Comparison of ENCODE assay signal across 27 cellular contexts in genomic region chr2:128343459-128343858, GRCh38. TPM values are rescaled to one million over a fixed set of nuclear protein-coding genes. Genes with fewer than 3 reads are reported as not detected.
DNase-seq lines count a peak whose midpoint lies in the region; ATAC-seq, FAIRE-seq and TF ChIP-seq lines count a peak whose summit lies in the region.
"Had no signal": no experiment of that assay in that cellular context is flagged by ENCODE, and none has a peak within 500 bp of the region (broad histone marks: within the 10 kb centered on the region; RNA-seq: fewer than 3 reads in every experiment).

No MANE protein-coding gene starts in this region.

- no peak for TF ChIP-seq CTCF in HepG2 (CRISPR knock-in tag; IDR thresholded peaks at IDR 0.05)
- no peak for TF ChIP-seq CTCF in right lobe of liver (IDR thresholded peaks at IDR 0.05)
- TF ChIP-seq CTCF in endodermal cell (conservative IDR thresholded peaks at IDR 0.05), result no peak

- H3K36me3 ChIP-seq in HepG2 (replicated peaks in 1 of 2; ENCODE audit: control insufficient read depth in 1 of 2, insufficient read depth in 2 of 2, low read length in 2 of 2) (no peaks in the 10 kb centered on the region), right lobe of liver (no peaks in the 10 kb centered on the region), endodermal cell (ENCODE audit: control insufficient read depth, insufficient read depth, low read length) (no peaks in the 10 kb centered on the region)
- H3K36me3 ChIP-seq: BE2C, BLaER1 had no signal

- TF ChIP-seq POLR2A in HepG2 (IDR thresholded peaks at IDR 0.05; ENCODE audit: insufficient read depth in 1 of 2, low read depth in 2 of 2, low read length in 2 of 2), result no peak
- TF ChIP-seq POLR2A in right lobe of liver (IDR thresholded peaks at IDR 0.05), result no peak

- no peak overlapping the region for H3K4me3 Mint-ChIP-seq in endodermal cell
- H3K4me3 Mint-ChIP-seq: CD14-positive monocyte; CD4-positive, alpha-beta memory T cell; CD4-positive, CD25-positive, alpha-beta regulatory T cell; CD8-positive, alpha-beta memory T cell had no signal

- H3K27ac ChIP-seq in HepG2 (ENCODE audit: extremely low read length, insufficient read depth, low read length) (no peak overlapping the region), right lobe of liver (no peak overlapping the region), endodermal cell (ENCODE audit: low read depth, low read length) (no peak overlapping the region)
- H3K27ac ChIP-seq: BLaER1 had no signal

- peaks cover 14% of the 10 kb centered on the region for H3K9me3 Mint-ChIP-seq in endodermal cell

- no peak for TF ChIP-seq RAD21 in HepG2 (CRISPR knock-in tag; IDR thresholded peaks at IDR 0.05)

- no peaks in the 10 kb centered on the region for H3K79me2 ChIP-seq in HepG2 (ENCODE audit: insufficient read depth, low read length)

- H3K4me1 Mint-ChIP-seq in endodermal cell, result peaks cover 2% of the 10 kb centered on the region
- H3K4me1 Mint-ChIP-seq: CD14-positive monocyte; CD4-positive, CD25-positive, alpha-beta regulatory T cell; CD8-positive, alpha-beta memory T cell had no signal

- H3K27me3 ChIP-seq in HepG2 (ENCODE audit: control insufficient read depth in 1 of 2, insufficient read depth in 2 of 2, low read length in 2 of 2) (no peaks in the 10 kb centered on the region), right lobe of liver (no peaks in the 10 kb centered on the region), endodermal cell (ENCODE audit: control insufficient read depth, insufficient read depth, low read length, poor library complexity, severe bottlenecking) (no peaks in the 10 kb centered on the region)
- H3K27me3 ChIP-seq: BE2C, BLaER1 had no signal

- H3K9ac ChIP-seq in HepG2 (ENCODE audit: insufficient read depth, low read depth, low read length), result no peak overlapping the region
- no peak overlapping the region for H3K9ac ChIP-seq in endodermal cell (ENCODE audit: extremely low read depth, low read length, poor library complexity, severe bottlenecking)
- H3K9ac ChIP-seq: BLaER1 had no signal

- DNase-seq in HepG2 (ENCODE audit: low spot score) (no peak), right lobe of liver (no peak), OCI-M1 (lab: John Stamatoyannopoulos, UW) (peak; percentile 48), endodermal cell (peak; percentile 9), putamen (ENCODE audit: low spot score) (no peak)
- DNase-seq: 8988T; ACHN; BE2C; C1 segment of cervical spinal cord; CD4-positive, alpha-beta memory T cell; CD4-positive, CD25-positive, alpha-beta regulatory T cell; CD8-positive, alpha-beta memory T cell; COR-L47; DMS 273 treated with DMSO at 0.1 percent for 48 hours; DMS153; DMS53; DMS79; DND-41; EL; GDM1 had no signal

- no peak overlapping the region for H3K27ac Mint-ChIP-seq in endodermal cell
- H3K27ac Mint-ChIP-seq: CD14-positive monocyte; CD4-positive, alpha-beta memory T cell; CD4-positive, CD25-positive, alpha-beta regulatory T cell; CD8-positive, alpha-beta memory T cell had no signal

- BruUV-seq in HepG2 (replicated peaks; lab: Mats Ljungman, UMichigan), result no TSS peak

- H3K4me1 ChIP-seq in HepG2 (ENCODE audit: insufficient read depth, low read length) (no peaks in the 10 kb centered on the region), right lobe of liver (no peaks in the 10 kb centered on the region), endodermal cell (ENCODE audit: control insufficient read depth, insufficient read depth, low read length) (no peaks in the 10 kb centered on the region)
- H3K4me1 ChIP-seq: BE2C had no signal

- H4K20me1 ChIP-seq in HepG2 (ENCODE audit: insufficient read depth, low read length), result no peaks in the 10 kb centered on the region
- H4K20me1 ChIP-seq: BLaER1 had no signal

- in situ Hi-C loops in HepG2 (cut with HindIII; ENCODE audit: extremely low pct_ligation_motif_present, low pct_unique_long_range_greater_than_20kb), result no loop called here

- intact Hi-C loops in HepG2 (cut with micrococcal nuclease; ENCODE audit: unreplicated experiment) (no loop called here), right lobe of liver (cut with DNase I) (no loop called here)

- no peak overlapping the region for H3K4me2 ChIP-seq in HepG2 (ENCODE audit: low read depth, low read length)

- POLR2A ChIA-PET in HepG2 (lab: Yijun Ruan, JAX), result no interaction called here

- CTCF ChIA-PET in HepG2 (lab: Yijun Ruan, JAX; ENCODE audit: low intra/inter-chr PET ratio, low total read pairs), result no interaction called here

- no peak for FAIRE-seq in HepG2 (lab: Jason Lieb, UNC)
- FAIRE-seq: A204.1, GM12878, GM12892, GM19239 had no signal

- peaks cover 3% of the 10 kb centered on the region for H3K36me3 Mint-ChIP-seq in endodermal cell (ENCODE audit: low read depth)
- H3K36me3 Mint-ChIP-seq: CD14-positive monocyte; CD4-positive, alpha-beta memory T cell; CD4-positive, CD25-positive, alpha-beta regulatory T cell; CD8-positive, alpha-beta memory T cell had no signal

- no peak overlapping the region for H2AFZ ChIP-seq in HepG2 (ENCODE audit: low read length)

- no peaks in the 10 kb centered on the region for H3K27me3 Mint-ChIP-seq in endodermal cell (ENCODE audit: insufficient read depth)

- no peak for TF ChIP-seq EP300 in HepG2 (IDR thresholded peaks at IDR 0.05; ENCODE audit: low read depth in 2 of 2, low read length in 2 of 2)
- no peak for TF ChIP-seq EP300 in HepG2 (CRISPR knock-in tag; IDR thresholded peaks at IDR 0.05; ENCODE audit: borderline replicate concordance)

- no peaks in the 10 kb centered on the region for H3K9me3 ChIP-seq in HepG2 (ENCODE audit: low read length)
- H3K9me3 ChIP-seq in right lobe of liver, result no peaks in the 10 kb centered on the region
- peaks cover 15% of the 10 kb centered on the region for H3K9me3 ChIP-seq in endodermal cell (ENCODE audit: control insufficient read depth, low read length)
- H3K9me3 ChIP-seq: BE2C had no signal

- 87% methylated on average over 1 of the region's 1 CpG for WGBS in HepG2 (ENCODE audit: low lambda C conversion rate)
- 100% methylated on average over 1 of the region's 1 CpG for WGBS in right lobe of liver (ENCODE audit: insufficient coverage, low coverage, low lambda C conversion rate, missing lambda C conversion rate)
- WGBS in endodermal cell (ENCODE audit: insufficient coverage in 1 of 2, insufficient read length in 1 of 2), 2 experiments, result 96 to 100% methylated on average over 1 of the region's 1 CpG

- H3K4me3 ChIP-seq in HepG2 (replicated peaks in 1 of 3; ENCODE audit: insufficient read depth in 1 of 3, low read depth in 2 of 3, low read length in 3 of 3), result no peak overlapping the region
- H3K4me3 ChIP-seq in right lobe of liver, result no peak overlapping the region
- H3K4me3 ChIP-seq in endodermal cell (ENCODE audit: low read length), result peak overlapping the region; percentile 8
- H3K4me3 ChIP-seq: BLaER1, GM12878 had no signal

- ATAC-seq in HepG2, result no peak
- no peak for ATAC-seq in right lobe of liver
- ATAC-seq in GM18498 (IDR thresholded peaks at IDR 0.05; ENCODE audit: unreplicated experiment), result no peak
- ATAC-seq: GM12878 had no signal

TF ChIP-seq in HepG2, 621 proteins besides CTCF, POLR2A, EP300 and RAD21:
- TF ChIP-seq ONECUT2 (CRISPR knock-in tag; IDR thresholded peaks at IDR 0.05), result no peak
- TF ChIP-seq ZNF12 (CRISPR knock-in tag; IDR thresholded peaks at IDR 0.05), result peak; percentile 98

RNA-seq across cellular contexts. Expression of gene HS6ST1, which starts 24.8 kb away (rescaled TPM):
- total RNA-seq in HepG2 (2016; rRNA removed; fragmentation: Illumina TruSeq; extraction: Trizol) (68.4 and 84.6 TPM in 2 replicates), right lobe of liver (10 to 100 TPM; 18.0 to 53.5 (median 31.0) TPM), endodermal cell (100 to 1,000 TPM in 1 of 2 donors, 10 to 100 TPM in 1; 93.0 to 106 TPM)
- total RNA-seq in HepG2 (2016; cell fraction: cytosol; rRNA removed; fragmentation: Illumina TruSeq; extraction: Trizol; ENCODE audit: low read depth), result 8.0 TPM in 2 replicates
- total RNA-seq in HepG2 (2016; cell fraction: insoluble cytoplasmic fraction; rRNA removed; fragmentation: Illumina TruSeq; extraction: Trizol), result 60.2 and 86.4 TPM in 2 replicates
- 38.4 and 40.3 TPM in 2 replicates for total RNA-seq in HepG2 (2016; cell fraction: membrane; rRNA removed; fragmentation: Illumina TruSeq; extraction: Trizol)
- 59.1 and 66.3 TPM in 2 replicates for total RNA-seq in HepG2 (2016; cell fraction: nucleus; rRNA removed; fragmentation: Illumina TruSeq; extraction: Trizol)
- polyA plus RNA-seq in HepG2 (2011; rRNA removed), result 34.5 and 42.2 TPM in 2 replicates
- polyA plus RNA-seq in HepG2 (2011; cell fraction: cytosol; rRNA removed), result 35.2 and 53.7 TPM in 2 replicates
- 38.8 and 44.3 TPM in 2 replicates for polyA plus RNA-seq in HepG2 (2011; cell fraction: nucleus; rRNA removed)
- polyA plus RNA-seq in HepG2 (2012), result 50.2 and 79.5 TPM in 2 replicates
- 5.2 and 5.6 TPM in 2 replicates for polyA plus RNA-seq in HepG2 (2016; cell fraction: cytosol; fragmentation: Illumina TruSeq; extraction: Trizol; ENCODE audit: low read depth)
- 70.3 and 83.1 TPM in 2 replicates for polyA plus RNA-seq in HepG2 (2016; cell fraction: insoluble cytoplasmic fraction; fragmentation: Illumina TruSeq; extraction: Trizol; ENCODE audit: low read depth)
- 24.6 and 27.0 TPM in 2 replicates for polyA plus RNA-seq in HepG2 (2016; cell fraction: membrane; fragmentation: Illumina TruSeq; extraction: Trizol; ENCODE audit: low read depth)
- polyA plus RNA-seq in HepG2 (2016; cell fraction: nucleus; fragmentation: Illumina TruSeq; extraction: Trizol; ENCODE audit: insufficient read depth, low read depth), result 106 and 113 TPM in 2 replicates
- polyA minus RNA-seq in HepG2 (2011; rRNA and poly(A)+ RNA removed; ENCODE audit: low replicate concordance), result 7.6 and 148 TPM in 2 replicates
- 47.4 and 52.3 TPM in 2 replicates for polyA minus RNA-seq in HepG2 (2011; cell fraction: cytosol; rRNA and poly(A)+ RNA removed)
- 39.0 and 60.8 TPM in 2 replicates for polyA minus RNA-seq in HepG2 (2011; cell fraction: nucleus; rRNA and poly(A)+ RNA removed)
- polyA plus RNA-seq in endodermal cell (2013, experiment 1 of 2), result 81.5 TPM
- 79.0 TPM for polyA plus RNA-seq in endodermal cell (2013, experiment 2 of 2)

Comparison
In these comparisons a context has a peak if more than half of its experiments do, and no peak if none do; other contexts are left out.
1. DNase-seq: peak in OCI-M1 (single experiment) and endodermal cell (single experiment); none in HepG2 (single experiment), right lobe of liver (0 of 3) and putamen (single experiment).